ENCODE assay signal across 8 cellular contexts in the genomic region with DNA sequence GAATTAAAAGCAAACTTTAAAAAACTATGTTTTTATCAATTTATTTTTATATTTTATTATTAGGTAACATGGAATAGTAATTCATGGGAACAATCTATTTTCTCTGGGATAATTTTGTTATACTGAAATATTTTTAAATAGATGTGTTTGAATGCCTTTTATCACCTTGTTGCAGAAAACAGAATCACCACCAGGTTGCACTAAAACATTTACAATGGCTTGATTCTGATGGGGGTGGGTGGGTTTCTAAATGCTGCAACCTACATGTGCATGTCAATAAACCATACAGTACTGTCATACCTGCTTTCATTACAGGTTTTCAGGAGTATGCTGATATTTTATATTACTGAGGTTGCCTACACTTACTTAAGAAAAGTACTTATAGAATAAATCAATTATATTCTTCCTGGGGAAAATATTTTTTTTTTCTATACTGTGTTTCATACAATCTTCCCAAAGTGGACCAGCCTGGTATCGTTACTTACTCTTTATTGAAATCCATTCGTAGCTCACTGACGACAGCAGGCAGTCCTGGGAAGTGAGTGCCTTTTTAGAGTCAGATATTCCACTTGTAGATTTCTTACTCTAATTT.
A peak's percentile ranks its signal among the peaks of the same experiment; 100 is the strongest.
DNase-seq lines count a peak whose midpoint lies in the region; ATAC-seq and TF ChIP-seq lines count a peak whose summit lies in the region.

No MANE protein-coding gene starts in this region.

- H3K27ac Mint-ChIP-seq in activated naive CD4-positive, alpha-beta T cell treated with anti-CD3 and anti-CD28 coated beads for 36 hours = no peak overlapping the region

- H2AFZ ChIP-seq in OCI-LY7 (ENCODE audit: low read length) = no peak overlapping the region

- H3K27me3 ChIP-seq in spleen (replicated peaks in 1 of 7) = no peaks in the 10 kb centered on the region

- no peaks in the 10 kb centered on the region for H3K79me2 ChIP-seq in OCI-LY7 (ENCODE audit: insufficient read depth, low read depth, low read length)

- no TSS peak for BruUV-seq in OCI-LY7 (replicated peaks; lab: Mats Ljungman, UMichigan)

- H3K4me3 ChIP-seq in OCI-LY7 (ENCODE audit: low read depth, low read length, poor library complexity, severe bottlenecking) (no peak overlapping the region), spleen (no peak overlapping the region)

- intact Hi-C loops in OCI-LY7 (cut with micrococcal nuclease; ENCODE audit: unreplicated experiment) = loop anchor here (1.0 to 5.0 kb wide), 4 partner anchors 276 to 691 kb away; no protein-coding TSS in a partner anchor
- intact Hi-C loops in spleen (cut with DNase I; ENCODE audit: low total_unique reads) = loop anchor here (10.0 kb wide), 1 partner anchor 473 kb away; no protein-coding TSS in a partner anchor
- intact Hi-C loops in activated naive CD4-positive, alpha-beta T cell treated with anti-CD3 and anti-CD28 coated beads for 36 hours (cut with micrococcal nuclease) = loop anchor here (1.0 to 10.0 kb wide), 4 partner anchors 342 to 1383 kb away; no protein-coding TSS in a partner anchor

- 64 to 84% (median 78%) methylated on average over 3 of the region's 3 CpGs for WGBS in spleen, 5 donors

- no peak overlapping the region for H3K27ac ChIP-seq in OCI-LY7 (ENCODE audit: low read depth, low read length, poor library complexity, severe bottlenecking)
- H3K27ac ChIP-seq in spleen = no peak overlapping the region
- no peak overlapping the region for H3K27ac ChIP-seq in substantia nigra (ENCODE audit: low read depth, low read length, poor library complexity, severe bottlenecking)

- CTCF ChIA-PET in OCI-LY7 (lab: Charles Lee; ENCODE audit: unreplicated experiment) = interaction anchor here (0.5 to 1.3 kb wide), 2 partner anchors 148 to 341 kb away, joined by 3 to 5 read pairs; no protein-coding TSS in a partner anchor
- CTCF ChIA-PET in activated naive CD4-positive, alpha-beta T cell treated with anti-CD3 and anti-CD28 coated beads for 36 hours (lab: Charles Lee) = interaction anchor here (0.7 to 3.0 kb wide), 6 partner anchors 17 to 471 kb away, joined by 3 to 16 read pairs (median 4); no protein-coding TSS in a partner anchor

- TF ChIP-seq POLR2A in erythroblast (IDR thresholded peaks at IDR 0.05; ENCODE audit: low read length) (no peak), spleen (IDR thresholded peaks at IDR 0.05) (no peak)

- POLR2A ChIA-PET in OCI-LY7 (lab: Charles Lee) = no interaction called here

- no peaks in the 10 kb centered on the region for H4K20me1 ChIP-seq in OCI-LY7 (ENCODE audit: insufficient read depth, low read length)

- TF ChIP-seq CTCF in OCI-LY7 (conservative IDR thresholded peaks at IDR 0.05; ENCODE audit: low read length) = peak; percentile 89
- TF ChIP-seq CTCF in spleen (IDR thresholded peaks at IDR 0.05 in 8 of 11, conservative IDR thresholded peaks at IDR 0.05 in 3 of 11) = peak in 10 of 11 experiments; percentile 7 to 55 (median 34)

- H3K9me2 ChIP-seq in OCI-LY7 (ENCODE audit: insufficient read depth, low read length) = no peaks in the 10 kb centered on the region

- DNase-seq in CD1c-positive myeloid dendritic cell (ENCODE audit: extremely low spot score) (peak; percentile 27), H4 (ENCODE audit: low spot score) (peak; percentile 47), OCI-LY7 (ENCODE audit: low spot score) (peak; percentile 62), erythroblast (lab: John Stamatoyannopoulos, UW) (peak; percentile 11 to 13), spleen (no peak), substantia nigra (lab: John Stamatoyannopoulos, UW) (no peak)
- DNase-seq in activated naive CD4-positive, alpha-beta T cell treated with anti-CD3 and anti-CD28 coated beads for 36 hours = no peak

- H3K9me3 Mint-ChIP-seq in activated naive CD4-positive, alpha-beta T cell treated with anti-CD3 and anti-CD28 coated beads for 36 hours = no peaks in the 10 kb centered on the region

- peaks cover 5% of the 10 kb centered on the region for H3K4me1 Mint-ChIP-seq in activated naive CD4-positive, alpha-beta T cell treated with anti-CD3 and anti-CD28 coated beads for 36 hours (ENCODE audit: low read depth)

- no peaks in the 10 kb centered on the region for H3K27me3 Mint-ChIP-seq in activated naive CD4-positive, alpha-beta T cell treated with anti-CD3 and anti-CD28 coated beads for 36 hours (ENCODE audit: low read depth)

- H3K36me3 ChIP-seq in OCI-LY7 (ENCODE audit: insufficient read depth, low read length) (no peaks in the 10 kb centered on the region), spleen (no peaks in the 10 kb centered on the region)

- no peaks in the 10 kb centered on the region for H3K9me3 ChIP-seq in OCI-LY7 (ENCODE audit: low read length)
- H3K9me3 ChIP-seq in spleen = no peaks in the 10 kb centered on the region

- no peak for ATAC-seq in GM18519 (IDR thresholded peaks at IDR 0.05; ENCODE audit: low FRiP score, unreplicated experiment)

- no peaks in the 10 kb centered on the region for H3K36me3 Mint-ChIP-seq in activated naive CD4-positive, alpha-beta T cell treated with anti-CD3 and anti-CD28 coated beads for 36 hours (ENCODE audit: low read depth)

- H3K4me1 ChIP-seq in OCI-LY7 (ENCODE audit: insufficient read depth, low read length, poor library complexity, severe bottlenecking) (peaks cover 8% of the 10 kb centered on the region), spleen (peaks cover 0 to 19% (median 0%) of the 10 kb centered on the region in 6 donors)

- H3K4me3 Mint-ChIP-seq in activated naive CD4-positive, alpha-beta T cell treated with anti-CD3 and anti-CD28 coated beads for 36 hours = no peak overlapping the region

- H3K4me2 ChIP-seq in OCI-LY7 (ENCODE audit: low read length) = no peak overlapping the region

Comparison
In these comparisons a context has a peak if more than half of its experiments do, and no peak if none do; other contexts are left out.
1. DNase-seq: peak in CD1c-positive myeloid dendritic cell (single experiment), H4 (single experiment), OCI-LY7 (single experiment) and erythroblast (2 of 2); none in spleen (single experiment), activated naive CD4-positive, alpha-beta T cell treated with anti-CD3 and anti-CD28 coated beads for 36 hours (single experiment) and substantia nigra (0 of 49).